ENCODE assay signal across 8 cellular contexts in the genomic region with DNA sequence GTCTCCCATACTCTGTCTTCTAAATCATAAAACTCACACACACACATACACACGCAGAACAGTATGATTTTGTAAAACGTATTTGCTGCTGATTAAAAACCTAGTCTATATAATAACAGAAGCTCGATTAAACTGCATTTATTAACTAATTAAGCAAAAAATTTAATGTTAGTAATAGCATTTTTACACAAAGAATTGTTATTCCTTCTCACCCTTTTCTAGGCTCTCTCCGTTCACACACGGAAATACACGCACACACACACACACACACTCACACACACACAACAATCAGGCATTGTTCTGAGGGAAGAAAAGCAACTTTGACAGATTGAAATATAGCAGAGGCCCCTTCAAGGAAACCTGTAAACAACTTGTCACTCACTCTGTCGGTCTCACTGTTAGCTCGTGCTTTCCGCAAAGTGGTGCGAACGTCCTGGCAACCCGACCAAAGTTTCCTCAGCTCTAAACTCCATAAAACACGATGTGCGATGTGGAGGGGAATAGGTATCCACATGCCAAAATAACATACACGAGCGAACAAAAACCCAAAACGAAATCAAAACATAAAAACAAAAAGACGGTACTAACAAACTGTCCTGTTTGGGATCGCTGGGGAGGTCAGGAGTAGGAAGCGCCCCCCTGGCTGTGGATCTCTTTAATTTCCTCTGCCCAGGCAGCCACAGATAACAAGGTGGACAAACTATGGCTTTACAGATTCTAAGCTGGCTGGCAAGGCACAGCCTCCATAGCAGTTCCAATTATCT. TPM values are rescaled to one million over a fixed set of nuclear protein-coding genes. Genes with fewer than 3 reads are reported as not detected.
DNase-seq lines count a peak whose midpoint lies in the region; ATAC-seq and TF ChIP-seq lines count a peak whose summit lies in the region.

No MANE protein-coding gene starts in this region.

- under 1% methylated on average over 20 of the region's 20 CpGs for WGBS in right cardiac atrium

- H3K4me3 ChIP-seq in H7 (ENCODE audit: insufficient read depth, low read depth, low read length) (peak overlapping the region; percentile 25), WI38 (ENCODE audit: low read depth, low read length) (peak overlapping the region; percentile 53), right cardiac atrium (ENCODE audit: low read length) (peak overlapping the region; percentile 88)
- H3K4me3 ChIP-seq in CD8-positive, alpha-beta T cell (ENCODE audit: low read depth, low read length): no peak overlapping the region

- H3K27ac ChIP-seq in right cardiac atrium (ENCODE audit: low read length): no peak overlapping the region
- H3K27ac ChIP-seq in CD8-positive, alpha-beta T cell (ENCODE audit: low read depth, low read length): no peak overlapping the region

- TF ChIP-seq CTCF in WI38 (IDR thresholded peaks at IDR 0.05; ENCODE audit: low read depth, low read length): no peak
- TF ChIP-seq CTCF in CD8-positive, alpha-beta T cell (IDR thresholded peaks at IDR 0.05): no peak

- no peak overlapping the region for H3K4me3 Mint-ChIP-seq in CD8-positive, alpha-beta T cell

- CTCF ChIA-PET in CD8-positive, alpha-beta T cell (lab: Charles Lee): no interaction called here

- DNase-seq in H7 (peak; percentile 10), right cardiac atrium (peak; percentile 17 to 26 (median 22)), renal cortical epithelial cell (ENCODE audit: low read depth) (peak; percentile 29), NAMALWA (ENCODE audit: low spot score) (no peak), kidney glomerular epithelial cell (lab: John Stamatoyannopoulos, UW) (no peak)
- DNase-seq in CD8-positive, alpha-beta T cell: no peak
- DNase-seq in activated naive CD4-positive, alpha-beta T cell treated with Interleukin-2 at 50 U/mL for 16 hours: no peak

- peaks cover 12% of the 10 kb centered on the region; the same call in 1 of the 2 replicates for H3K27me3 ChIP-seq in H7 (ENCODE audit: control insufficient read depth, insufficient read depth, low read length)
- no peaks in the 10 kb centered on the region for H3K27me3 ChIP-seq in right cardiac atrium (ENCODE audit: control insufficient read depth, insufficient read depth)
- H3K27me3 ChIP-seq in CD8-positive, alpha-beta T cell (ENCODE audit: insufficient read depth, low read length): no peaks in the 10 kb centered on the region

- H3K27me3 Mint-ChIP-seq in CD8-positive, alpha-beta T cell (ENCODE audit: low read depth): no peaks in the 10 kb centered on the region

- ATAC-seq in right cardiac atrium: peak; percentile 71 to 72
- ATAC-seq in CD8-positive, alpha-beta T cell: no peak

- no peaks in the 10 kb centered on the region for H3K9me3 Mint-ChIP-seq in CD8-positive, alpha-beta T cell

- H3K27ac Mint-ChIP-seq in CD8-positive, alpha-beta T cell: no peak overlapping the region

- H3K9me3 ChIP-seq in right cardiac atrium (ENCODE audit: control insufficient read depth, low read length): no peaks in the 10 kb centered on the region
- H3K9me3 ChIP-seq in CD8-positive, alpha-beta T cell (ENCODE audit: low read length): no peaks in the 10 kb centered on the region

- POLR2A ChIA-PET in CD8-positive, alpha-beta T cell (lab: Charles Lee): no interaction called here

- no peaks in the 10 kb centered on the region for H3K4me1 Mint-ChIP-seq in CD8-positive, alpha-beta T cell (ENCODE audit: low read depth)

- no peaks in the 10 kb centered on the region for H3K36me3 ChIP-seq in H7 (replicated peaks; ENCODE audit: control insufficient read depth, insufficient read depth, low read length)
- no peaks in the 10 kb centered on the region for H3K36me3 ChIP-seq in CD8-positive, alpha-beta T cell (ENCODE audit: insufficient read depth, low read length)

- no peaks in the 10 kb centered on the region for H3K36me3 Mint-ChIP-seq in CD8-positive, alpha-beta T cell

- H3K4me1 ChIP-seq in right cardiac atrium (ENCODE audit: control insufficient read depth, insufficient read depth, low read length): peaks cover 3% of the 10 kb centered on the region
- H3K4me1 ChIP-seq in CD8-positive, alpha-beta T cell (ENCODE audit: insufficient read depth, low read length): no peaks in the 10 kb centered on the region

- intact Hi-C loops in right cardiac atrium (cut with DNase I): no loop called here
- intact Hi-C loops in CD8-positive, alpha-beta T cell (cut with DNase I, micrococcal nuclease): no loop called here

RNA-seq across cellular contexts. Expression of gene SOX5, which starts 0.7 kb away (rescaled TPM):
- total RNA-seq in H7 (2014; rRNA removed; shearing (Covaris generic)): 3.3 and 3.8 TPM in 2 replicates
- total RNA-seq in right cardiac atrium: 10 to 100 TPM in 2 of 4 donors, 1 to 10 TPM in 2; 9.9 to 14.3 (median 12.0) TPM
- 1.9 TPM for polyA plus RNA-seq in right cardiac atrium
- 1.0 TPM in 1 of 2 replicates, not detected in the other for total RNA-seq in renal cortical epithelial cell
- not detected for total RNA-seq in CD8-positive, alpha-beta T cell

Comparison
In these comparisons a context has a peak if more than half of its experiments do, and no peak if none do; other contexts are left out.
1. DNase-seq: peak in H7 (single experiment), right cardiac atrium (3 of 3) and renal cortical epithelial cell (single experiment); none in NAMALWA (single experiment), CD8-positive, alpha-beta T cell (0 of 7), activated naive CD4-positive, alpha-beta T cell treated with Interleukin-2 at 50 U/mL for 16 hours (single experiment) and kidney glomerular epithelial cell (single experiment).